In the genomic region with DNA sequence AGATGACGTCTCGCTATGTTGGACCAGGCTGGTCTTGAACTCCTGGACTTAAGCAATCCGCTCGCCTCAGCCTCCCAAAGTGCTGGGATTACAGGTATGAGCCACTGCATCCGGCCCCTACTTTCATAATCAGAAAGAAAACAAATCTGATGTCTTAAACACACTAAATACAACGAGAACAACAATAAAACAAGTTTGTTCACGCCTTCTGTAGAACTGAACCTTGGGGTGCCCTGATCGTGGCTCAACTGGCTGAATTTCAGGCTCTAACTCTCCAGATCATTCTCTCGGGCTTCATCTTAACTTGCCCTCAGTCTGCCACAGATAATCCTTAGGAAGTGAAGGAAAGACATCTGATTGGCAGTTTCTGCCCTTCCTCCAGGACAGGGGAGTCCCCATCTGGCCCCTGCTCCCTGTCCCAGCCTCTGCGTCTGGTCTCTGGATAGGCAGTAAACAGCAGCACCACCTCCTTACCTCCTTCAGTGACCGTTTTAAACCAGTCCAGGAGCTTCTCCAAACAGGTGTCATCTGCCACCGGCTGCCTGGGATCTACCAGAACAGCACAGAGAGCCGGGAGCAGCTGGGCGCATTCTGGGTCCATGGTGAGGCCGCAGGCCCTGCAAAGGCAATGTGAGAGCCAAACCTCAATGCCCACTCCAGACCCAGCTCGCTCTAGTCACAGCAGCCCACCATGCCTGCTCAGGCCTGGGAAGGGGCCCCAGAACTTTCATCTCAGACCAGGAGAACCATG, we compare ENCODE assay signal across 8 cellular contexts. TPM values are rescaled to one million over a fixed set of nuclear protein-coding genes. Genes with fewer than 3 reads are reported as not detected.
A peak's percentile ranks its signal among the peaks of the same experiment; 100 is the strongest.
DNase-seq lines count a peak whose midpoint lies in the region; TF ChIP-seq lines count a peak whose summit lies in the region.

No MANE protein-coding gene starts in this region.

- H3K79me2 ChIP-seq in PC-9 (ENCODE audit: low read depth): peaks cover 26% of the 10 kb centered on the region

- H3F3A ChIP-seq in PC-9 (ENCODE audit: insufficient read depth, low read depth): peaks cover 39% of the 10 kb centered on the region

- intact Hi-C loops in PC-9 (cut with micrococcal nuclease; ENCODE audit: unreplicated experiment) (loop anchor here (2.0 kb wide), 1 partner anchor 25 kb away; no protein-coding TSS in a partner anchor), posterior vena cava (cut with DNase I) (loop anchor here in 1 of 2 donors (10.0 kb wide), 1 partner anchor 79 kb away; a partner anchor contains a TSS), testis (cut with DNase I; ENCODE audit: low total_unique reads) (loop anchor here (10.0 kb wide), 1 partner anchor 79 kb away; a partner anchor contains a TSS)

- 49 to 58% methylated on average over 16 of the region's 16 CpGs for WGBS in esophagus, 2 donors
- WGBS in testis, 2 donors: 56 to 62% methylated on average over 16 of the region's 16 CpGs

- no peak overlapping the region for H2AFZ ChIP-seq in PC-9

- POLR2A ChIA-PET in PC-9 (lab: Charles Lee; ENCODE audit: unreplicated experiment): no interaction called here

- H3K4me1 ChIP-seq in PC-9 (replicated peaks; ENCODE audit: insufficient read depth) (peaks cover 29% of the 10 kb centered on the region), esophagus (ENCODE audit: control insufficient read depth in 2 of 2, insufficient read depth in 2 of 2, low read length in 1 of 2) (peaks cover 8 to 13% of the 10 kb centered on the region in 2 donors), testis (peaks cover 24% of the 10 kb centered on the region)

- H3K27me3 ChIP-seq in GM06990 (replicated peaks; ENCODE audit: control insufficient read depth, insufficient read depth, low read length) (no peaks in the 10 kb centered on the region), PC-9 (ENCODE audit: insufficient read depth, low read depth) (no peaks in the 10 kb centered on the region), esophagus (ENCODE audit: control insufficient read depth in 1 of 2, insufficient read depth in 2 of 2, low read length in 2 of 2) (no peaks in the 10 kb centered on the region), testis (no peaks in the 10 kb centered on the region)

- peaks cover 1% of the 10 kb centered on the region; the same call in 1 of the 2 replicates for H3K36me3 ChIP-seq in GM06990 (ENCODE audit: control insufficient read depth, insufficient read depth, low read length)
- peaks cover 8% of the 10 kb centered on the region; the same call in 1 of the 2 replicates for H3K36me3 ChIP-seq in PC-9 (ENCODE audit: low read depth)
- H3K36me3 ChIP-seq in esophagus (ENCODE audit: control insufficient read depth in 2 of 2, insufficient read depth in 2 of 2, low read length in 1 of 2): no peaks in the 10 kb centered on the region
- H3K36me3 ChIP-seq in testis (ENCODE audit: low read depth, missing control alignments): no peaks in the 10 kb centered on the region

- no peak overlapping the region for H3K27ac ChIP-seq in PC-9
- H3K27ac ChIP-seq in esophagus (ENCODE audit: low read depth in 2 of 2, low read length in 1 of 2): peak overlapping the region in 1 of 2 donors; percentile 22
- no peak overlapping the region for H3K27ac ChIP-seq in testis

- H4K20me1 ChIP-seq in PC-9 (ENCODE audit: insufficient read depth): peaks cover 27% of the 10 kb centered on the region

- H3K9me2 ChIP-seq in PC-9 (ENCODE audit: insufficient read depth): no peaks in the 10 kb centered on the region

- H3K9me3 ChIP-seq in PC-9 (ENCODE audit: insufficient read depth, low read depth): no peaks in the 10 kb centered on the region
- no peaks in the 10 kb centered on the region for H3K9me3 ChIP-seq in esophagus (ENCODE audit: control insufficient read depth in 2 of 2, insufficient read depth in 1 of 2, low read depth in 1 of 2, low read length in 1 of 2)
- no peaks in the 10 kb centered on the region for H3K9me3 ChIP-seq in testis

- BruUV-seq in PC-9 (replicated peaks; lab: Mats Ljungman, UMichigan): TSS peak; percentile 28

- CTCF ChIA-PET in PC-9 (lab: Charles Lee): interaction anchor here (0.6 kb wide), 1 partner anchor 22 kb away, joined by 5 read pairs; no protein-coding TSS in a partner anchor

- DNase-seq in GM06990 (ENCODE audit: extremely low read depth, insufficient read length): no peak
- DNase-seq in PC-9: no peak
- DNase-seq in posterior vena cava (ENCODE audit: low spot score): peak; percentile 61
- no peak for DNase-seq in effector CD8-positive, alpha-beta T cell (lab: John Stamatoyannopoulos, UW)
- no peak for DNase-seq in NCI-H2107 treated with DMSO at 0.1 percent for 48 hours (lab: John Stamatoyannopoulos, UW; ENCODE audit: unreplicated experiment)
- DNase-seq in testis: no peak
- no peak for DNase-seq in COR-L47 (lab: John Stamatoyannopoulos, UW)

- H3K4me3 ChIP-seq in GM06990 (replicated peaks; ENCODE audit: low read depth, low read length) (peak overlapping the region; percentile 82), PC-9 (peak overlapping the region; percentile 86), esophagus (ENCODE audit: low read depth in 1 of 2, low read length in 2 of 2) (peak overlapping the region; percentile 75 to 77), testis (peak overlapping the region in 1 of 2 donors; percentile 67)

- TF ChIP-seq CTCF in GM06990 (IDR thresholded peaks at IDR 0.05; ENCODE audit: insufficient read depth, low read length, poor library complexity, severe bottlenecking) (no peak), PC-9 (conservative IDR thresholded peaks at IDR 0.05) (no peak), testis (IDR thresholded peaks at IDR 0.05) (no peak)

- no peak for TF ChIP-seq POLR2A in testis (IDR thresholded peaks at IDR 0.05)

- peak overlapping the region; percentile 98 for H3K4me2 ChIP-seq in PC-9

RNA-seq across cellular contexts. Expression of a gene that starts 1.3 kb away (rescaled TPM):
- total RNA-seq in PC-9 (2021): 53.9 and 57.7 TPM in 2 replicates
- polyA plus RNA-seq in esophagus: 10 to 100 TPM; 15.6 to 19.5 TPM
- total RNA-seq in posterior vena cava: 10 to 100 TPM; 16.3 to 17.2 TPM
- 100 to 1,000 TPM; 104 to 108 TPM for total RNA-seq in testis
- polyA plus RNA-seq in testis (ENCODE audit: insufficient read depth, low read depth, low replicate concordance): 45.3 TPM

RNA-seq across cellular contexts. Expression of a gene that starts 4.8 kb away (rescaled TPM):
- total RNA-seq in PC-9 (2021) (28.3 and 35.8 TPM in 2 replicates), posterior vena cava (10 to 100 TPM; 14.6 to 19.1 TPM), testis (100 to 1,000 TPM in 1 of 2 donors, 10 to 100 TPM in 1; 57.9 to 139 TPM)
- polyA plus RNA-seq in esophagus (1 to 10 TPM; 2.4 to 3.4 TPM), testis (ENCODE audit: insufficient read depth, low read depth, low replicate concordance) (86.4 TPM)

RNA-seq across cellular contexts. Expression of a gene that starts 34.4 kb away (rescaled TPM):
- total RNA-seq in PC-9 (2021): 21.3 and 24.7 TPM in 2 replicates
- 10 to 100 TPM; 12.0 to 13.7 TPM for polyA plus RNA-seq in esophagus
- total RNA-seq in posterior vena cava: 10 to 100 TPM; 15.2 to 16.5 TPM
- 10 to 100 TPM; 18.3 to 34.1 TPM for total RNA-seq in testis
- 10.1 TPM for polyA plus RNA-seq in testis (ENCODE audit: insufficient read depth, low read depth, low replicate concordance)
